ENCODE assay signal across 8 cellular contexts in genomic region chr11:48001438-48002021, GRCh38. TPM values are rescaled to one million over a fixed set of nuclear protein-coding genes. Genes with fewer than 3 reads are reported as not detected.
DNase-seq lines count a peak whose midpoint lies in the region; ATAC-seq and TF ChIP-seq lines count a peak whose summit lies in the region.

No MANE protein-coding gene starts in this region.

- 84% methylated on average over 2 of the region's 2 CpGs for WGBS in right cardiac atrium

- CTCF ChIA-PET in Calu3 (lab: Charles Lee) = interaction anchor here (0.7 kb wide), 1 partner anchor 42 kb away, joined by 4 read pairs; no protein-coding TSS in a partner anchor

- H3K27me3 ChIP-seq in right cardiac atrium (ENCODE audit: control insufficient read depth, insufficient read depth) = no peaks in the 10 kb centered on the region

- peak overlapping the region; percentile 50 for H3K27ac Mint-ChIP-seq in Calu3 (ENCODE audit: unreplicated experiment)
- H3K27ac Mint-ChIP-seq in activated T-helper 1 cell treated with anti-CD3 and anti-CD28 coated beads, Interleukin-12 subunit alpha, Interleukin-12 subunit beta, Interleukin-2, Interleukin-4 antibody, amounts not matched to agents 30 ng/mL and 10 ng/mL and 1 ng/mL, durations not matched to agents 14 hours and 24 hours and 36 hours = peak overlapping the region; percentile 97

- DNase-seq in Calu3 (no peak), NCI-H2029 (lab: John Stamatoyannopoulos, UW) (peak; percentile 72), right cardiac atrium (no peak), NCI-H1092 treated with DMSO at 0.1 percent for 48 hours (lab: John Stamatoyannopoulos, UW) (no peak), NCI-H128 (lab: John Stamatoyannopoulos, UW; ENCODE audit: unreplicated experiment) (no peak)
- peak; percentile 87 for DNase-seq in activated T-helper 1 cell treated with anti-CD3 and anti-CD28 coated beads, Interleukin-12 subunit alpha, Interleukin-12 subunit beta, Interleukin-2, Interleukin-4 antibody, amounts not matched to agents 30 ng/mL and 10 ng/mL and 1 ng/mL, durations not matched to agents 14 hours and 24 hours and 36 hours (ENCODE audit: low spot score)
- peak; percentile 48 to 64 for DNase-seq in stimulated activated CD8-positive, alpha-beta memory T cell treated with anti-CD3 and anti-CD28 coated beads, Interleukin-7, amount 100 ng/mL, for 1 hour (ENCODE audit: low read depth in 2 of 2)

- peaks cover 2% of the 10 kb centered on the region for H3K9me3 ChIP-seq in right cardiac atrium (ENCODE audit: control insufficient read depth, low read length)

- H3K4me1 Mint-ChIP-seq in Calu3 (ENCODE audit: low read depth, unreplicated experiment) = peaks cover 76% of the 10 kb centered on the region
- H3K4me1 Mint-ChIP-seq in activated T-helper 1 cell treated with anti-CD3 and anti-CD28 coated beads, Interleukin-12 subunit alpha, Interleukin-12 subunit beta, Interleukin-2, Interleukin-4 antibody, amounts not matched to agents 30 ng/mL and 10 ng/mL and 1 ng/mL, durations not matched to agents 14 hours and 24 hours and 36 hours (ENCODE audit: low read depth) = peaks cover 82% of the 10 kb centered on the region

- no peaks in the 10 kb centered on the region for H3K27me3 Mint-ChIP-seq in Calu3 (ENCODE audit: unreplicated experiment)
- no peaks in the 10 kb centered on the region for H3K27me3 Mint-ChIP-seq in activated T-helper 1 cell treated with anti-CD3 and anti-CD28 coated beads, Interleukin-12 subunit alpha, Interleukin-12 subunit beta, Interleukin-2, Interleukin-4 antibody, amounts not matched to agents 30 ng/mL and 10 ng/mL and 1 ng/mL, durations not matched to agents 14 hours and 24 hours and 36 hours (ENCODE audit: insufficient read depth)

- H3K4me1 ChIP-seq in right cardiac atrium (ENCODE audit: control insufficient read depth, insufficient read depth, low read length) = peaks cover 11% of the 10 kb centered on the region

- intact Hi-C loops in Calu3 (cut with micrococcal nuclease; ENCODE audit: unreplicated experiment) = no loop called here
- intact Hi-C loops in activated T-helper 1 cell treated with anti-CD3 and anti-CD28 coated beads, Interleukin-12 subunit alpha, Interleukin-12 subunit beta, Interleukin-2, Interleukin-4 antibody, amounts not matched to agents 30 ng/mL and 10 ng/mL and 1 ng/mL, durations not matched to agents 14 hours and 24 hours and 36 hours (cut with micrococcal nuclease) = loop anchor here (1.0 to 10.0 kb wide), 8 partner anchors 8 to 487 kb away; partner anchors contain the start of gene MTCH2
- intact Hi-C loops in right cardiac atrium (cut with DNase I) = no loop called here

- H3K4me3 Mint-ChIP-seq in Calu3 (ENCODE audit: low read depth, unreplicated experiment) = no peak overlapping the region
- H3K4me3 Mint-ChIP-seq in activated T-helper 1 cell treated with anti-CD3 and anti-CD28 coated beads, Interleukin-12 subunit alpha, Interleukin-12 subunit beta, Interleukin-2, Interleukin-4 antibody, amounts not matched to agents 30 ng/mL and 10 ng/mL and 1 ng/mL, durations not matched to agents 14 hours and 24 hours and 36 hours = peak overlapping the region; percentile 72

- no TSS peak for BruUV-seq in Calu3 (replicated peaks; lab: Mats Ljungman, UMichigan)

- H3K27ac ChIP-seq in right cardiac atrium (ENCODE audit: low read length) = no peak overlapping the region

- peaks cover 17% of the 10 kb centered on the region for H3K36me3 Mint-ChIP-seq in Calu3 (ENCODE audit: insufficient read depth, unreplicated experiment)
- H3K36me3 Mint-ChIP-seq in activated T-helper 1 cell treated with anti-CD3 and anti-CD28 coated beads, Interleukin-12 subunit alpha, Interleukin-12 subunit beta, Interleukin-2, Interleukin-4 antibody, amounts not matched to agents 30 ng/mL and 10 ng/mL and 1 ng/mL, durations not matched to agents 14 hours and 24 hours and 36 hours (ENCODE audit: low read depth) = peaks cover 5% of the 10 kb centered on the region

- no peak overlapping the region for H3K4me3 ChIP-seq in right cardiac atrium (ENCODE audit: low read length)

- H3K9me3 Mint-ChIP-seq in Calu3 (ENCODE audit: low read depth, unreplicated experiment) = no peaks in the 10 kb centered on the region
- H3K9me3 Mint-ChIP-seq in activated T-helper 1 cell treated with anti-CD3 and anti-CD28 coated beads, Interleukin-12 subunit alpha, Interleukin-12 subunit beta, Interleukin-2, Interleukin-4 antibody, amounts not matched to agents 30 ng/mL and 10 ng/mL and 1 ng/mL, durations not matched to agents 14 hours and 24 hours and 36 hours = no peaks in the 10 kb centered on the region

- TF ChIP-seq CTCF in Calu3 (IDR thresholded peaks at IDR 0.05; ENCODE audit: unreplicated experiment) = no peak

- ATAC-seq in GM21717 (IDR thresholded peaks at IDR 0.05; ENCODE audit: unreplicated experiment) (peak; percentile 69), right cardiac atrium (peak; percentile 56 to 81)

RNA-seq across cellular contexts. Expression of gene PTPRJ, which starts 21.2 kb away (rescaled TPM):
- total RNA-seq in Calu3 (2022) (42.9 and 59.4 TPM in 2 replicates), right cardiac atrium (1 to 10 TPM; 6.0 to 8.7 (median 7.0) TPM)
- total RNA-seq in activated T-helper 1 cell treated with anti-CD3 and anti-CD28 coated beads, Interleukin-12 subunit alpha, Interleukin-12 subunit beta, Interleukin-2, Interleukin-4 antibody, amounts not matched to agents 30 ng/mL and 10 ng/mL and 1 ng/mL, durations not matched to agents 14 hours and 24 hours and 36 hours = 69.6 and 70.3 TPM in 2 replicates
- polyA plus RNA-seq in right cardiac atrium = 1.8 TPM

Comparison
In these comparisons a context has a peak if more than half of its experiments do, and no peak if none do; other contexts are left out.
1. DNase-seq: peak in NCI-H2029 (single experiment), activated T-helper 1 cell treated with anti-CD3 and anti-CD28 coated beads, Interleukin-12 subunit alpha, Interleukin-12 subunit beta, Interleukin-2, Interleukin-4 antibody, amounts not matched to agents 30 ng/mL and 10 ng/mL and 1 ng/mL, durations not matched to agents 14 hours and 24 hours and 36 hours (single experiment) and stimulated activated CD8-positive, alpha-beta memory T cell treated with anti-CD3 and anti-CD28 coated beads, Interleukin-7, amount 100 ng/mL, for 1 hour (2 of 2); none in Calu3 (single experiment), right cardiac atrium (0 of 3), NCI-H1092 treated with DMSO at 0.1 percent for 48 hours (single experiment) and NCI-H128 (single experiment).